1 cellular context compared by ENCODE assay signal in the genomic region with DNA sequence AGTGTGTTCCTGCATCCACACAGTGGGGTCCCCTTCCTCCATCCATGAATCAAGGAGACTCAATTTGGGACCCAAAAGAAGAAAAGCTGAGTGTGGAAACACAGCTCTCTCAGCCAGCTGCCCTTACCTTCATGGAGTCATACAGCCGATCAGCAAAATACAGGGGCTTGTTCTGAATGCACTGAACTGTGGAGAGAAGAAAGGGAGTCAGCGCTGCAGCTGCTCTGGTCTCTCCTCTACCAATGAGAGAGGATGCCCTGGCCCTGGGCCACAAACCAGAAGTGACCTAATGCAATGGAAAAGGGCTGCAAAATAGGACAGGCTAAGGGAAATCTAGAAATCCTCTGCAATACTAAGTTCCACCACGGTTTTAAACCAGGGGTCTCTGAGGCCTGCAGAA.
TF ChIP-seq lines count a peak whose summit lies in the region.

No MANE protein-coding gene starts in this region.

TF ChIP-seq in HepG2, 621 proteins besides CTCF, POLR2A, EP300 and RAD21 (continued from another document):
- TF ChIP-seq SATB2 (CRISPR knock-in tag; IDR thresholded peaks at IDR 0.05) (no peak), GATAD1 (CRISPR knock-in tag; IDR thresholded peaks at IDR 0.05) (no peak), TAF1 (CRISPR knock-in tag; IDR thresholded peaks at IDR 0.05) (no peak), ETS1 (CRISPR knock-in tag; IDR thresholded peaks at IDR 0.05) (no peak), MIXL1 (CRISPR knock-in tag; IDR thresholded peaks at IDR 0.05) (no peak), GABPA (IDR thresholded peaks at IDR 0.05; ENCODE audit: low read depth, low read length) (no peak), GABPA (CRISPR knock-in tag; IDR thresholded peaks at IDR 0.05; ENCODE audit: low read depth) (no peak), POGZ (CRISPR knock-in tag; IDR thresholded peaks at IDR 0.05) (no peak), ZNF557 (CRISPR knock-in tag; IDR thresholded peaks at IDR 0.05) (no peak)
